ENCODE assay signal across 13 cellular contexts in the genomic region with DNA sequence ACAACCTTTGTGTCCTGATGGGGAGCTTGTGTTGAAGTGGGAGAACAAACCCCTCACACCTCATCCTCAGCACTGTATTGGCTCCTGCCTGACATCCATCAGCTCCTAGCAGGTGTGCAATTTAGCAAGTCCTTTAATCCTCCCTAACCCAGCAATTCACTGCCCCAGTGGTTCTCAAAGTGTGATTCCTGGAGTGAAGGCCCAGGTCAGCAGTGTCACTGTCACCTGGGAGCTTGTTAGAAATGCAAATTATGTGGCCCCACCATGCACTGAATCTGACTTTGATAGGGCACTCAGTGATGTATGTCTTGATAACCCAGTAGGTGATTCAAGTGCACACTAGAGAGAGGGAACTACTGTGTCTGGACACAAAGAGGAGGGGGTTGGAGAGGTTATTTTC.
DNase-seq lines count a peak whose midpoint lies in the region; ATAC-seq and TF ChIP-seq lines count a peak whose summit lies in the region.
"Had no signal": no experiment of that assay in that cellular context is flagged by ENCODE, and none has a peak within 500 bp of the region (broad histone marks: within the 10 kb centered on the region; RNA-seq: fewer than 3 reads in every experiment).

No MANE protein-coding gene starts in this region.

- no peak overlapping the region; the same call in 1 of the 2 replicates for H3K56ac ChIP-seq in IMR-90 (ENCODE audit: extremely low read depth, insufficient read depth, low read length)

- H3K23ac ChIP-seq in IMR-90 (ENCODE audit: low read depth, low read length) = peak overlapping the region; percentile 82; the same call in 1 of the 2 replicates

- H3K4me2 ChIP-seq in IMR-90 (ENCODE audit: low read depth, low read length) (no peak overlapping the region), OCI-LY1 (ENCODE audit: low read length) (peak overlapping the region; percentile 28; the same call in 1 of the 2 replicates)

- H2AFZ ChIP-seq in IMR-90 (replicated peaks; ENCODE audit: low read length, poor library complexity) (no peak overlapping the region), OCI-LY1 (ENCODE audit: low read length) (no peak overlapping the region)

- H3K9me1 ChIP-seq in IMR-90 (ENCODE audit: insufficient read depth, low read length) = peaks cover 9% of the 10 kb centered on the region

- peak overlapping the region in 1 of 2 experiments; percentile 88; a peak in 2 of 4 replicates for H4K8ac ChIP-seq in IMR-90 (ENCODE audit: low read depth in 2 of 2, low read length in 2 of 2)

- no peak overlapping the region for H3K9ac ChIP-seq in IMR-90 (ENCODE audit: low read depth, low read length)
- H3K9ac ChIP-seq in OCI-LY1 (ENCODE audit: low read length) = no peak overlapping the region
- no peak overlapping the region for H3K9ac ChIP-seq in subcutaneous abdominal adipose tissue (ENCODE audit: low read length in 5 of 5)

- TF ChIP-seq POLR2A in IMR-90 (IDR thresholded peaks at IDR 0.05; ENCODE audit: low read depth, low read length) = no peak

- intact Hi-C loops in IMR-90 (cut with micrococcal nuclease) = loop anchor here (10.0 kb wide), 1 partner anchor 148 kb away; no protein-coding TSS in a partner anchor
- intact Hi-C loops in left lung (cut with DNase I) = no loop called here

- H3K4me3 ChIP-seq in IMR-90 (ENCODE audit: insufficient read depth, low read depth, low read length) (no peak overlapping the region), OCI-LY1 (ENCODE audit: low read depth, low read length, poor library complexity, severe bottlenecking) (no peak overlapping the region), left lung (no peak overlapping the region), subcutaneous abdominal adipose tissue (ENCODE audit: low read depth in 1 of 5, low read length in 5 of 5) (no peak overlapping the region)
- H3K4me3 ChIP-seq: SJSA1 had no signal

- peaks cover 6% of the 10 kb centered on the region; the same call in 1 of the 2 replicates for H3F3A ChIP-seq in OCI-LY1 (ENCODE audit: insufficient read depth, low read length)

- H3K14ac ChIP-seq in IMR-90 (replicated peaks; ENCODE audit: low read depth, low read length) = peak overlapping the region; percentile 61

- no peak for TF ChIP-seq CTCF in IMR-90 (conservative IDR thresholded peaks at IDR 0.05; ENCODE audit: low read depth, low read length)
- no peak for TF ChIP-seq CTCF in OCI-LY1 (IDR thresholded peaks at IDR 0.05; ENCODE audit: low read length)
- no peak for TF ChIP-seq CTCF in left lung (IDR thresholded peaks at IDR 0.05)

- H3K27ac ChIP-seq in IMR-90 (ENCODE audit: insufficient read depth, low read length) (peak overlapping the region; percentile 27; the same call in 1 of the 2 replicates), OCI-LY1 (ENCODE audit: low read depth, low read length, poor library complexity, severe bottlenecking) (peak overlapping the region; percentile 78), left lung (peak overlapping the region; percentile 76 to 83), subcutaneous abdominal adipose tissue (ENCODE audit: low read depth, low read length) (peak overlapping the region; percentile 21)

- peak overlapping the region; percentile 96 for H2AK5ac ChIP-seq in IMR-90 (ENCODE audit: low read depth, low read length)

- H3K4me1 ChIP-seq in IMR-90 (ENCODE audit: control insufficient read depth, insufficient read depth, low read length) (peaks cover 4% of the 10 kb centered on the region), OCI-LY1 (ENCODE audit: insufficient read depth, low read length, severe bottlenecking) (peaks cover 70% of the 10 kb centered on the region), left lung (peaks cover 11 to 58% of the 10 kb centered on the region in 2 donors), subcutaneous abdominal adipose tissue (ENCODE audit: control insufficient read depth in 5 of 5, insufficient read depth in 5 of 5, low read length in 5 of 5) (peaks cover 5 to 42% (median 36%) of the 10 kb centered on the region in 5 donors)

- POLR2A ChIA-PET in IMR-90 (lab: Charles Lee; ENCODE audit: unreplicated experiment) = interaction anchor here (0.6 kb wide), 1 partner anchor 477 kb away, joined by 3 read pairs; no protein-coding TSS in a partner anchor

- no peak for DNase-seq in IMR-90
- DNase-seq in left lung = no peak
- no peak for DNase-seq in T-helper 9 cell
- DNase-seq in KG1 (lab: John Stamatoyannopoulos, UW) = no peak
- no peak for DNase-seq in iPS-NIHi7 (ENCODE audit: extremely low spot score)
- no peak for DNase-seq in putamen (ENCODE audit: low spot score)
- DNase-seq: activated naive CD4-positive, alpha-beta T cell; effector memory CD4-positive, alpha-beta T cell; EL; immature natural killer cell had no signal

- no peaks in the 10 kb centered on the region for H4K20me1 ChIP-seq in IMR-90 (ENCODE audit: insufficient read depth, low read length)
- H4K20me1 ChIP-seq in OCI-LY1 (ENCODE audit: insufficient read depth, low read length) = no peaks in the 10 kb centered on the region

- H2BK120ac ChIP-seq in IMR-90 (ENCODE audit: low read depth, low read length) = peak overlapping the region; percentile 97

- peak overlapping the region; percentile 84 for H3K4ac ChIP-seq in IMR-90 (ENCODE audit: low read depth, low read length)

- TF ChIP-seq RAD21 in IMR-90 (IDR thresholded peaks at IDR 0.05; ENCODE audit: low read length) = no peak

- CTCF ChIA-PET in IMR-90 (lab: Yijun Ruan, JAX) = interaction anchor here (0.6 kb wide), 1 partner anchor 1042 kb away, joined by 3 read pairs; no protein-coding TSS in a partner anchor

- dilution Hi-C loops in IMR-90 (cut with HindIII; ENCODE audit: low sequenced_read_pairs, unreplicated experiment) = no loop called here

- peaks cover 7 to 15% of the 10 kb centered on the region in 2 experiments for H3K79me1 ChIP-seq in IMR-90 (ENCODE audit: low read depth in 1 of 2, low read length in 2 of 2)

- H4K5ac ChIP-seq in IMR-90 (ENCODE audit: low read depth, low read length) = peak overlapping the region; percentile 76

- in situ Hi-C loops in IMR-90 (cut with MboI; ENCODE audit: low sequenced_read_pairs) = no loop called here

- peak overlapping the region; percentile 88 for H4K91ac ChIP-seq in IMR-90 (ENCODE audit: insufficient read depth, low read depth, low read length)

- H3K36me3 ChIP-seq in IMR-90 (ENCODE audit: control insufficient read depth, insufficient read depth, low read length) (no peaks in the 10 kb centered on the region), OCI-LY1 (ENCODE audit: insufficient read depth, low read length) (no peaks in the 10 kb centered on the region), left lung (no peaks in the 10 kb centered on the region), subcutaneous abdominal adipose tissue (ENCODE audit: control insufficient read depth in 5 of 5, insufficient read depth in 5 of 5, low read length in 5 of 5) (no peaks in the 10 kb centered on the region)
- H3K36me3 ChIP-seq: SJSA1 had no signal

- H3K79me2 ChIP-seq in OCI-LY1 (ENCODE audit: insufficient read depth, low read length) = peaks cover 22% of the 10 kb centered on the region

- peak overlapping the region; percentile 96 for H2BK20ac ChIP-seq in IMR-90 (ENCODE audit: low read depth, low read length)

- no peaks in the 10 kb centered on the region for H3K9me2 ChIP-seq in OCI-LY1 (ENCODE audit: low read depth, low read length)

- H3K9me3 ChIP-seq in IMR-90 (ENCODE audit: control insufficient read depth, insufficient read depth, low read length) (no peaks in the 10 kb centered on the region), OCI-LY1 (ENCODE audit: low read length) (no peaks in the 10 kb centered on the region), left lung (no peaks in the 10 kb centered on the region), subcutaneous abdominal adipose tissue (ENCODE audit: control insufficient read depth in 5 of 5, low read length in 5 of 5) (peaks cover 0 to 2% (median 0%) of the 10 kb centered on the region in 5 donors)
- H3K9me3 ChIP-seq: SJSA1 had no signal

- no TSS peak for BruUV-seq in IMR-90 (replicated peaks; lab: Mats Ljungman, UMichigan)

- H2BK5ac ChIP-seq in IMR-90 (ENCODE audit: low read depth, low read length, poor library complexity, severe bottlenecking) = peak overlapping the region; percentile 2

- peak overlapping the region; percentile 92 for H2BK15ac ChIP-seq in IMR-90 (ENCODE audit: low read depth, low read length)

- H2AK9ac ChIP-seq in IMR-90 (replicated peaks; ENCODE audit: low read depth, low read length, poor library complexity) = no peak overlapping the region

- peak overlapping the region; percentile 30 for H3K18ac ChIP-seq in IMR-90 (ENCODE audit: low read depth, low read length)

- H3K27me3 ChIP-seq in IMR-90 (ENCODE audit: control insufficient read depth, insufficient read depth, low read length) = no peaks in the 10 kb centered on the region
- H3K27me3 ChIP-seq in OCI-LY1 (ENCODE audit: insufficient read depth, low read length) = no peaks in the 10 kb centered on the region
- H3K27me3 ChIP-seq in left lung = no peaks in the 10 kb centered on the region
- no peaks in the 10 kb centered on the region for H3K27me3 ChIP-seq in subcutaneous abdominal adipose tissue (ENCODE audit: control insufficient read depth in 5 of 5, insufficient read depth in 4 of 5, low read length in 5 of 5)
- H3K27me3 ChIP-seq: SJSA1 had no signal

- ATAC-seq in IMR-90 (ENCODE audit: low read depth) (no peak), left lung (peak; percentile 3)

TF ChIP-seq in IMR-90, 13 proteins besides CTCF, POLR2A, EP300 and RAD21 (continues in another document):
- TF ChIP-seq BHLHE40 (IDR thresholded peaks at IDR 0.05; ENCODE audit: low read depth, low read length) (no peak), NFE2L2 (IDR thresholded peaks at IDR 0.05; ENCODE audit: low read depth, low read length) (no peak), MAFK (IDR thresholded peaks at IDR 0.05; ENCODE audit: low read depth, low read length) (no peak), MXI1 (IDR thresholded peaks at IDR 0.05; ENCODE audit: borderline replicate concordance, low read depth, low read length) (no peak), SMC3 (IDR thresholded peaks at IDR 0.05; ENCODE audit: low read depth, low read length) (no peak), RCOR1 (IDR thresholded peaks at IDR 0.05; ENCODE audit: insufficient replicate concordance, low read length) (no peak), CHD1 (IDR thresholded peaks at IDR 0.05; ENCODE audit: low read depth, low read length) (no peak), RFX5 (IDR thresholded peaks at IDR 0.05; ENCODE audit: low read depth, low read length) (no peak), MAZ (IDR thresholded peaks at IDR 0.05; ENCODE audit: borderline replicate concordance, low read depth, low read length) (no peak)
- TF ChIP-seq, protein P1, sequence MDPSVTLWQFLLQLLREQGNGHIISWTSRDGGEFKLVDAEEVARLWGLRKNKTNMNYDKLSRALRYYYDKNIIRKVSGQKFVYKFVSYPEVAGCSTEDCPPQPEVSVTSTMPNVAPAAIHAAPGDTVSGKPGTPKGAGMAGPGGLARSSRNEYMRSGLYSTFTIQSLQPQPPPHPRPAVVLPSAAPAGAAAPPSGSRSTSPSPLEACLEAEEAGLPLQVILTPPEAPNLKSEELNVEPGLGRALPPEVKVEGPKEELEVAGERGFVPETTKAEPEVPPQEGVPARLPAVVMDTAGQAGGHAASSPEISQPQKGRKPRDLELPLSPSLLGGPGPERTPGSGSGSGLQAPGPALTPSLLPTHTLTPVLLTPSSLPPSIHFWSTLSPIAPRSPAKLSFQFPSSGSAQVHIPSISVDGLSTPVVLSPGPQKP (IDR thresholded peaks at IDR 0.05; ENCODE audit: borderline replicate concordance, low read depth, low read length) = no peak

Comparison
In these comparisons a context has a peak if more than half of its experiments do, and no peak if none do; other contexts are left out.
1. H3K27ac ChIP-seq: peak in every context shown above with its lines; median percentile 80 in left lung; 78 in OCI-LY1; 27 in IMR-90; 21 in subcutaneous abdominal adipose tissue.